12 cellular contexts compared by ENCODE assay signal in genomic region chr3:188627652-188628051, GRCh38.
DNase-seq lines count a peak whose midpoint lies in the region; ATAC-seq and TF ChIP-seq lines count a peak whose summit lies in the region.
"Had no signal": no experiment of that assay in that cellular context is flagged by ENCODE, and none has a peak within 500 bp of the region (broad histone marks: within the 10 kb centered on the region; RNA-seq: fewer than 3 reads in every experiment).

No MANE protein-coding gene starts in this region.

- H3K9me3 ChIP-seq in SJCRH30 (replicated peaks): no peaks in the 10 kb centered on the region

- H3K27ac ChIP-seq in SJCRH30: no peak overlapping the region

- no peak overlapping the region for H3K4me3 ChIP-seq in epithelial cell of proximal tubule (ENCODE audit: low read depth, low read length)
- no peak overlapping the region for H3K4me3 ChIP-seq in skeletal muscle cell (ENCODE audit: low read depth, low read length)
- no peak overlapping the region for H3K4me3 ChIP-seq in SJCRH30
- H3K4me3 ChIP-seq: lung had no signal

- no peaks in the 10 kb centered on the region for H3K36me3 ChIP-seq in SJCRH30

- peak; percentile 95 for DNase-seq in ELR (ENCODE audit: low read depth)
- DNase-seq in RKO (ENCODE audit: low spot score): peak; percentile 44
- DNase-seq in epithelial cell of proximal tubule (ENCODE audit: low read depth): peak; percentile 61
- DNase-seq in skeletal muscle cell (ENCODE audit: low read depth): peak; percentile 71
- no peak for DNase-seq in mesenteric fat pad (ENCODE audit: low spot score)
- DNase-seq in SJCRH30: no peak
- DNase-seq: activated CD4-positive, alpha-beta T cell treated with anti-CD3 and anti-CD28 coated beads for 1 hour; KG1; retina had no signal

- no peaks in the 10 kb centered on the region for H3K27me3 ChIP-seq in SJCRH30

- no peaks in the 10 kb centered on the region for H3K4me1 ChIP-seq in SJCRH30

- no peak for TF ChIP-seq CTCF in epithelial cell of proximal tubule (conservative IDR thresholded peaks at IDR 0.05; ENCODE audit: low read depth, low read length)

- ATAC-seq in GM21786 (IDR thresholded peaks at IDR 0.05; ENCODE audit: unreplicated experiment) (no peak), HG03196 (IDR thresholded peaks at IDR 0.05; ENCODE audit: unreplicated experiment) (no peak)

Comparison
In these comparisons a context has a peak if more than half of its experiments do, and no peak if none do; other contexts are left out.
1. DNase-seq: peak in ELR (single experiment), RKO (single experiment), epithelial cell of proximal tubule (single experiment) and skeletal muscle cell (single experiment); none in mesenteric fat pad (single experiment) and SJCRH30 (0 of 2).